In the genomic region with DNA sequence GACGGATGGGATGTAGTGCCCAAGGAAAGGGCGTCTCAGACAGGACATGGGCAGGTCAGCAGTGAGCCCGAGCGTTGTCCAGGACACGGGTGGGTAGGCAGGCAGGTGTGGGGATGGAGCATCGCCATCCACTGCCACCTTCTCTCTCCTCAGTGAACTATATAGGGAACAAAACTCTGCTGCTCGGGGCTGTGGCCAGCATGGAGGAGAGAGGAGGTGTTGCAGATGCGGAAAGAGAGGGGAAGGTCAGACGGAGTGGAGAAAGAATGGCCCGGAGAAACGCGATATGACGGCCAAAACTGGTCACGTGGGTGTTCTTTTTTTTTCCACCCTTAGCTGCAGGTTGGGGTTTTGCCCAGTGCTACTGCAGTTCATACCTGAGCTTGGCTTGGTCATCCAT, we compare ENCODE assay signal across 19 cellular contexts.
"Had no signal": no experiment of that assay in that cellular context is flagged by ENCODE, and none has a peak within 500 bp of the region (broad histone marks: within the 10 kb centered on the region; RNA-seq: fewer than 3 reads in every experiment).

No MANE protein-coding gene starts in this region.

- H3K27ac ChIP-seq: esophagus squamous epithelium, right lobe of liver, thoracic aorta had no signal

- ATAC-seq: activated CD4-positive, CD25-positive, alpha-beta regulatory T cell treated with anti-CD3 and anti-CD28 coated beads, Interleukin-2, amount 50 U/mL, for 24 hours; left cardiac atrium; mucosa of descending colon; naive thymus-derived CD8-positive, alpha-beta T cell; right lobe of liver had no signal

- DNase-seq: activated CD4-positive, alpha-beta T cell treated with anti-CD3 and anti-CD28 coated beads, Interleukin-2, amount 50 U/mL, for 48 hours; amygdala; cerebellar nuclear complex; esophagus squamous epithelium; foreskin fibroblast; left cardiac atrium; mammary epithelial cell; mucosa of descending colon; naive thymus-derived CD8-positive, alpha-beta T cell; stimulated activated CD4-positive, alpha-beta T cell treated with anti-CD3 and anti-CD28 coated beads, Interleukin-12 subunit alpha, Interleukin-12 subunit beta, amount 100 ng/mL, for 4 hours; SW 1271 had no signal

- H3K4me1 ChIP-seq: esophagus squamous epithelium, right lobe of liver had no signal

- H3K27ac Mint-ChIP-seq: activated naive CD8-positive, alpha-beta T cell; brain; naive thymus-derived CD8-positive, alpha-beta T cell; progenitor cell of endocrine pancreas; stimulated activated naive CD8-positive, alpha-beta T cell treated with anti-CD3 and anti-CD28 coated beads, Interleukin-15, Interleukin-2, amounts not matched to agents 100 ng/mL and 50 ng/mL, for 24 hours; T-helper 2 cell treated with Interferon-gamma antibody and Interleukin-4, amounts not matched to agents 5 μg/mL and 100 μg/mL, for 36 hours had no signal

- H3K36me3 ChIP-seq: esophagus squamous epithelium, right lobe of liver, thoracic aorta had no signal

- H3K27me3 ChIP-seq: esophagus squamous epithelium, right lobe of liver had no signal

- H3K4me3 Mint-ChIP-seq: activated naive CD8-positive, alpha-beta T cell; brain; naive thymus-derived CD8-positive, alpha-beta T cell; stimulated activated naive CD8-positive, alpha-beta T cell treated with anti-CD3 and anti-CD28 coated beads, Interleukin-15, Interleukin-2, amounts not matched to agents 100 ng/mL and 50 ng/mL, for 24 hours; T-helper 2 cell treated with Interferon-gamma antibody and Interleukin-4, amounts not matched to agents 5 μg/mL and 100 μg/mL, for 36 hours had no signal

- H3K9me3 ChIP-seq: esophagus squamous epithelium, mucosa of descending colon, right lobe of liver, thoracic aorta had no signal

- H3K36me3 Mint-ChIP-seq: activated naive CD8-positive, alpha-beta T cell; brain; naive thymus-derived CD8-positive, alpha-beta T cell had no signal

- H3K9me3 Mint-ChIP-seq: brain; naive thymus-derived CD8-positive, alpha-beta T cell; stimulated activated naive CD8-positive, alpha-beta T cell treated with anti-CD3 and anti-CD28 coated beads, Interleukin-15, Interleukin-2, amounts not matched to agents 100 ng/mL and 50 ng/mL, for 24 hours; T-helper 2 cell treated with Interferon-gamma antibody and Interleukin-4, amounts not matched to agents 5 μg/mL and 100 μg/mL, for 36 hours had no signal

- H3K27me3 Mint-ChIP-seq: activated naive CD8-positive, alpha-beta T cell had no signal

- H3K4me3 ChIP-seq: esophagus squamous epithelium, mucosa of descending colon, right lobe of liver, thoracic aorta had no signal
